Comparison of ENCODE assay signal across 9 cellular contexts in genomic region chr9:132410642-132411041, GRCh38. TPM values are rescaled to one million over a fixed set of nuclear protein-coding genes. Genes with fewer than 3 reads are reported as not detected.
DNase-seq lines count a peak whose midpoint lies in the region; ATAC-seq, FAIRE-seq and TF ChIP-seq lines count a peak whose summit lies in the region.
"Had no signal": no experiment of that assay in that cellular context is flagged by ENCODE, and none has a peak within 500 bp of the region (broad histone marks: within the 10 kb centered on the region; RNA-seq: fewer than 3 reads in every experiment).

No MANE protein-coding gene starts in this region.

- no peak for FAIRE-seq in kidney (lab: Jason Lieb, UNC)

- H3K27ac ChIP-seq in kidney (ENCODE audit: low read depth in 2 of 2, low read length in 2 of 2) (no peak overlapping the region), suprapubic skin (no peak overlapping the region)

- peak; percentile 23 for ATAC-seq in activated CD8-positive, alpha-beta memory T cell treated with anti-CD3 and anti-CD28 coated beads, Interleukin-2, amount 10 ng/mL, durations not matched to agents 7 days and 5 days
- peak; percentile 33 for ATAC-seq in activated T-helper 17 cell treated with anti-CD3 and anti-CD28 coated beads, Interleukin-2, amount 50 U/mL, for 72 hours (replicated peaks)
- ATAC-seq in GM19467 (IDR thresholded peaks at IDR 0.05; ENCODE audit: unreplicated experiment) = no peak
- no peak for ATAC-seq in GM19397 (IDR thresholded peaks at IDR 0.05; ENCODE audit: unreplicated experiment)

- CTCF ChIA-PET in activated CD8-positive, alpha-beta memory T cell treated with anti-CD3 and anti-CD28 coated beads, Interleukin-2, amount 10 ng/mL, durations not matched to agents 7 days and 5 days (lab: Charles Lee) = interaction anchor here (0.6 to 1.9 kb wide), 17 partner anchors 11 to 637 kb away, joined by 3 to 9 read pairs (median 3); no protein-coding TSS in a partner anchor

- H3K36me3 ChIP-seq in kidney (ENCODE audit: control insufficient read depth in 1 of 2, insufficient read depth in 2 of 2, low read length in 2 of 2) = no peaks in the 10 kb centered on the region
- no peaks in the 10 kb centered on the region for H3K36me3 ChIP-seq in suprapubic skin

- H3K4me1 Mint-ChIP-seq in activated CD8-positive, alpha-beta memory T cell treated with anti-CD3 and anti-CD28 coated beads, Interleukin-2, amount 10 ng/mL, durations not matched to agents 7 days and 5 days = peaks cover 31% of the 10 kb centered on the region
- peaks cover 14% of the 10 kb centered on the region for H3K4me1 Mint-ChIP-seq in activated T-helper 17 cell treated with anti-CD3 and anti-CD28 coated beads, Interleukin-2, amount 50 U/mL, for 72 hours

- H3K4me3 ChIP-seq in kidney (ENCODE audit: low read length in 2 of 2) (peak overlapping the region; percentile 16 to 21), suprapubic skin (peak overlapping the region; percentile 54)

- intact Hi-C loops in kidney (cut with DNase I) = loop anchor here (10.0 kb wide), 1 partner anchor 164 kb away; no protein-coding TSS in a partner anchor

- TF ChIP-seq EP300 in suprapubic skin (IDR thresholded peaks at IDR 0.05) = no peak

- 5% methylated on average over 10 of the region's 19 CpGs for WGBS in suprapubic skin

- H3K27me3 Mint-ChIP-seq in activated CD8-positive, alpha-beta memory T cell treated with anti-CD3 and anti-CD28 coated beads, Interleukin-2, amount 10 ng/mL, durations not matched to agents 7 days and 5 days = peaks cover 62% of the 10 kb centered on the region
- H3K27me3 Mint-ChIP-seq in activated T-helper 17 cell treated with anti-CD3 and anti-CD28 coated beads, Interleukin-2, amount 50 U/mL, for 72 hours = peaks cover 31% of the 10 kb centered on the region

- DNase-seq in activated CD8-positive, alpha-beta memory T cell treated with anti-CD3 and anti-CD28 coated beads, Interleukin-2, amount 10 ng/mL, durations not matched to agents 7 days and 5 days = peak; percentile 46
- DNase-seq in activated CD8-positive, alpha-beta memory T cell treated with anti-CD3 and anti-CD28 coated beads, Interleukin-2, amount 50 U/mL, for 48 hours = no peak
- DNase-seq in kidney (no peak), suprapubic skin (ENCODE audit: low spot score in 2 of 2) (no peak), COLO829 (ENCODE audit: low spot score) (no peak)

- no peak overlapping the region for H3K9ac ChIP-seq in kidney (ENCODE audit: low read length in 2 of 2)

- peaks cover 58% of the 10 kb centered on the region for H3K27me3 ChIP-seq in suprapubic skin

- TF ChIP-seq CTCF in kidney (IDR thresholded peaks at IDR 0.05; ENCODE audit: borderline replicate concordance, extremely low read depth, insufficient read depth) (no peak), suprapubic skin (IDR thresholded peaks at IDR 0.05) (no peak)

- H3K9me3 Mint-ChIP-seq in activated CD8-positive, alpha-beta memory T cell treated with anti-CD3 and anti-CD28 coated beads, Interleukin-2, amount 10 ng/mL, durations not matched to agents 7 days and 5 days (ENCODE audit: low read depth) = no peaks in the 10 kb centered on the region
- H3K9me3 Mint-ChIP-seq in activated T-helper 17 cell treated with anti-CD3 and anti-CD28 coated beads, Interleukin-2, amount 50 U/mL, for 72 hours = no peaks in the 10 kb centered on the region

- peak overlapping the region; percentile 43 for H3K4me3 Mint-ChIP-seq in activated CD8-positive, alpha-beta memory T cell treated with anti-CD3 and anti-CD28 coated beads, Interleukin-2, amount 10 ng/mL, durations not matched to agents 7 days and 5 days
- H3K4me3 Mint-ChIP-seq in activated T-helper 17 cell treated with anti-CD3 and anti-CD28 coated beads, Interleukin-2, amount 50 U/mL, for 72 hours = peak overlapping the region; percentile 69

- H3K9me3 ChIP-seq in kidney (ENCODE audit: control insufficient read depth in 1 of 2, low read length in 2 of 2) (no peaks in the 10 kb centered on the region), suprapubic skin (no peaks in the 10 kb centered on the region)

- TF ChIP-seq POLR2A in suprapubic skin (IDR thresholded peaks at IDR 0.05) = no peak

- H3K4me1 ChIP-seq in kidney (ENCODE audit: control insufficient read depth in 1 of 2, insufficient read depth in 1 of 2, low read depth in 1 of 2, low read length in 2 of 2) (peaks cover 0 to 22% of the 10 kb centered on the region in 2 donors), suprapubic skin (peaks cover 36% of the 10 kb centered on the region)

- H3K36me3 Mint-ChIP-seq in activated CD8-positive, alpha-beta memory T cell treated with anti-CD3 and anti-CD28 coated beads, Interleukin-2, amount 10 ng/mL, durations not matched to agents 7 days and 5 days = no peaks in the 10 kb centered on the region
- H3K36me3 Mint-ChIP-seq in activated T-helper 17 cell treated with anti-CD3 and anti-CD28 coated beads, Interleukin-2, amount 50 U/mL, for 72 hours (ENCODE audit: low read depth) = peaks cover 12% of the 10 kb centered on the region

- peak overlapping the region; percentile 28 for H3K27ac Mint-ChIP-seq in activated CD8-positive, alpha-beta memory T cell treated with anti-CD3 and anti-CD28 coated beads, Interleukin-2, amount 10 ng/mL, durations not matched to agents 7 days and 5 days
- no peak overlapping the region for H3K27ac Mint-ChIP-seq in activated T-helper 17 cell treated with anti-CD3 and anti-CD28 coated beads, Interleukin-2, amount 50 U/mL, for 72 hours

RNA-seq across cellular contexts. Expression of gene CFAP77, which starts 0.6 kb away (rescaled TPM):
- not detected for total RNA-seq in activated CD8-positive, alpha-beta memory T cell treated with anti-CD3 and anti-CD28 coated beads, Interleukin-2, amount 10 ng/mL, durations not matched to agents 7 days and 5 days
- not detected for total RNA-seq in activated T-helper 17 cell treated with anti-CD3 and anti-CD28 coated beads, Interleukin-2, amount 50 U/mL, for 72 hours
- total RNA-seq in kidney (0.50 TPM), suprapubic skin (1 to 10 TPM in 1 of 4 donors, not detected in 3; 1.0 TPM)
- not detected for polyA plus RNA-seq in kidney (ENCODE audit: insufficient read depth, low read depth, low replicate concordance)
- total RNA-seq: myocyte had no signal

RNA-seq across cellular contexts. Expression of gene TTF1, which starts 4.0 kb away (rescaled TPM):
- 10 to 100 TPM; 29.7 to 30.0 TPM for total RNA-seq in activated CD8-positive, alpha-beta memory T cell treated with anti-CD3 and anti-CD28 coated beads, Interleukin-2, amount 10 ng/mL, durations not matched to agents 7 days and 5 days
- 10 to 100 TPM; 22.1 to 27.0 TPM for total RNA-seq in activated T-helper 17 cell treated with anti-CD3 and anti-CD28 coated beads, Interleukin-2, amount 50 U/mL, for 72 hours
- total RNA-seq in kidney (16.3 TPM), suprapubic skin (10 to 100 TPM in 1 of 4 donors, 1 to 10 TPM in 3; 7.7 to 19.7 (median 9.1) TPM)
- 10.3 TPM for polyA plus RNA-seq in kidney (ENCODE audit: insufficient read depth, low read depth, low replicate concordance)

RNA-seq across cellular contexts. Expression of gene SETX, which starts 55.9 kb away (rescaled TPM):
- 10 to 100 TPM; 58.8 to 70.5 TPM for total RNA-seq in activated CD8-positive, alpha-beta memory T cell treated with anti-CD3 and anti-CD28 coated beads, Interleukin-2, amount 10 ng/mL, durations not matched to agents 7 days and 5 days
- 10 to 100 TPM; 39.9 to 41.3 TPM for total RNA-seq in activated T-helper 17 cell treated with anti-CD3 and anti-CD28 coated beads, Interleukin-2, amount 50 U/mL, for 72 hours
- total RNA-seq in kidney = 56.8 TPM
- 16.1 TPM for polyA plus RNA-seq in kidney (ENCODE audit: insufficient read depth, low read depth, low replicate concordance)
- total RNA-seq in suprapubic skin = 10 to 100 TPM; 28.8 to 67.9 (median 39.7) TPM

Comparison
In these comparisons a context has a peak if more than half of its experiments do, and no peak if none do; other contexts are left out.
1. ATAC-seq: peak in activated CD8-positive, alpha-beta memory T cell treated with anti-CD3 and anti-CD28 coated beads, Interleukin-2, amount 10 ng/mL, durations not matched to agents 7 days and 5 days (single experiment) and activated T-helper 17 cell treated with anti-CD3 and anti-CD28 coated beads, Interleukin-2, amount 50 U/mL, for 72 hours (single experiment); none in GM19467 (single experiment) and GM19397 (single experiment).